Comparison of ENCODE assay signal across 8 cellular contexts in genomic region chr7:32890553-32891045, GRCh38. TPM values are rescaled to one million over a fixed set of nuclear protein-coding genes. Genes with fewer than 3 reads are reported as not detected.
DNase-seq lines count a peak whose midpoint lies in the region; ATAC-seq lines count a peak whose summit lies in the region.

No MANE protein-coding gene starts in this region.

- DNase-seq in DMS114 treated with DMSO at 0.1 percent for 48 hours (lab: John Stamatoyannopoulos, UW; ENCODE audit: unreplicated experiment) (peak; percentile 63), GM19240 (ENCODE audit: insufficient read length, low spot score) (peak; percentile 5), NCI-H82 treated with DMSO at 0.1 percent for 48 hours (lab: John Stamatoyannopoulos, UW; ENCODE audit: unreplicated experiment) (peak; percentile 44), glomerular visceral epithelial cell (ENCODE audit: extremely low spot score) (peak; percentile 31), renal cortical epithelial cell (ENCODE audit: low read depth) (peak; percentile 68), NCI-H1930 (lab: John Stamatoyannopoulos, UW) (no peak)
- peak; percentile 13 for DNase-seq in activated gamma-delta T cell treated with anti-CD3 and anti-CD28 coated beads, Interleukin-2, amount 50 U/mL, for 16 hours (ENCODE audit: low read depth)

- ATAC-seq in HG03378 (IDR thresholded peaks at IDR 0.05; ENCODE audit: unreplicated experiment), result peak; percentile 41

RNA-seq across cellular contexts. Expression of gene KBTBD2, which starts 1.0 kb away (rescaled TPM):
- 52.5 and 76.1 TPM in 2 replicates for total RNA-seq in renal cortical epithelial cell

Comparison
In these comparisons a context has a peak if more than half of its experiments do, and no peak if none do; other contexts are left out.
1. DNase-seq: peak in DMS114 treated with DMSO at 0.1 percent for 48 hours (single experiment), GM19240 (single experiment), NCI-H82 treated with DMSO at 0.1 percent for 48 hours (single experiment), activated gamma-delta T cell treated with anti-CD3 and anti-CD28 coated beads, Interleukin-2, amount 50 U/mL, for 16 hours (single experiment), glomerular visceral epithelial cell (single experiment) and renal cortical epithelial cell (single experiment); none in NCI-H1930 (0 of 2).